In the genomic region with DNA sequence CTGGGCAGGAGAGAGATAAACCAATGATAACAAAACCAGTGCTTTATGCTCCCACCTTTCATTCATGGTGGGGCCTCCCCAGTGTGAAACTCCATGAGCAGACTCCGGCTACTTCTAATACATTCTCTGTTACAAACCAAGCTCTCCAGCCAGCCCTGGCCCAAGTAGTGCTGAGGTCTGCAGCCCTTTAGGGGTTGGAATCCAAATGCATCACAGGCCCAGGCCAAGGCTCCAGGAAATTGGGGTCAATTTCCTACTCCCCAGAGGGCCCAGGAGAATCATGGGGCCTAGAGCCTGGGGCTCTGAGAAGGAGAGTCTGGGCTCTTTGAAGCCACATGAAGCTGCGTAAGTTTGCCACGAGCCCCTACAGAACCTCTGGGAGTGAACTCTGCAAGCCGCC, we compare ENCODE assay signal across 33 cellular contexts.
"Had no signal": no experiment of that assay in that cellular context is flagged by ENCODE, and none has a peak within 500 bp of the region (broad histone marks: within the 10 kb centered on the region; RNA-seq: fewer than 3 reads in every experiment).

No MANE protein-coding gene starts in this region.

- FAIRE-seq: endometrium, endothelial cell of umbilical vein had no signal

- H3K27ac ChIP-seq: ascending aorta, breast epithelium, cardiac muscle cell, coronary artery, epithelial cell of prostate, esophagus squamous epithelium, gastroesophageal sphincter had no signal

- H3K4me1 ChIP-seq: breast epithelium had no signal

- H3K36me3 ChIP-seq: breast epithelium, cardiac muscle cell, gastroesophageal sphincter had no signal

- H3K27ac Mint-ChIP-seq: activated CD4-positive, alpha-beta memory T cell treated with anti-CD3 and anti-CD28 coated beads for 36 hours; activated CD4-positive, alpha-beta T cell treated with anti-CD3 and anti-CD28 coated beads for 36 hours; activated CD4-positive, alpha-beta T cell treated with anti-CD3 and anti-CD28 coated beads, Interleukin-2, amount 10 ng/mL, durations not matched to agents 24 days and 14 days; activated CD8-positive, alpha-beta memory T cell treated with anti-CD3 and anti-CD28 coated beads, Interleukin-2, amount 10 ng/mL, durations not matched to agents 7 days and 5 days; activated CD8-positive, alpha-beta T cell treated with anti-CD3 and anti-CD28 coated beads, Interleukin-2, amount 10 ng/mL, durations not matched to agents 7 days and 5 days; activated naive CD4-positive, alpha-beta T cell treated with anti-CD3 and anti-CD28 coated beads for 36 hours; activated naive CD4-positive, alpha-beta T cell treated with anti-CD3 and anti-CD28 coated beads, Interleukin-2, amount 50 U/mL, for 24 hours; activated naive CD8-positive, alpha-beta T cell treated with anti-CD3 and anti-CD28 coated beads, Interleukin-2, amount 10 ng/mL, durations not matched to agents 7 days and 5 days; activated T-helper 1 cell treated with anti-CD3 and anti-CD28 coated beads, Interleukin-12 subunit alpha, Interleukin-12 subunit beta, Interleukin-2, Interleukin-4 antibody, amounts not matched to agents 30 ng/mL and 10 ng/mL and 1 ng/mL, durations not matched to agents 14 hours and 24 hours and 36 hours; activated T-helper 2 cell treated with anti-CD3 and anti-CD28 coated beads, Interferon-gamma antibody, Interleukin-2, Interleukin-4, amounts not matched to agents 10 μg/mL and 5 μg/mL and 100 μg/mL, durations not matched to agents 14 hours and 24 hours and 36 hours; T-helper 17 cell; T-helper 2 cell treated with Interferon-gamma antibody and Interleukin-4, amounts not matched to agents 5 μg/mL and 100 μg/mL, for 36 hours had no signal

- H3K27me3 ChIP-seq: ascending aorta, breast epithelium, cardiac muscle cell, esophagus squamous epithelium, gastroesophageal sphincter had no signal

- DNase-seq: activated CD4-positive, alpha-beta memory T cell treated with anti-CD3 and anti-CD28 coated beads for 36 hours; activated CD4-positive, alpha-beta T cell treated with anti-CD3 and anti-CD28 coated beads for 36 hours; activated CD4-positive, alpha-beta T cell treated with anti-CD3 and anti-CD28 coated beads, Interleukin-2, amount 10 ng/mL, durations not matched to agents 24 days and 14 days; activated CD4-positive, CD25-positive, alpha-beta regulatory T cell; activated CD4-positive, CD25-positive, alpha-beta regulatory T cell treated with anti-CD3 and anti-CD28 coated beads, Interleukin-2, amount 50 U/mL, for 72 hours; activated CD8-positive, alpha-beta memory T cell treated with anti-CD3 and anti-CD28 coated beads, Interleukin-2, amount 10 ng/mL, durations not matched to agents 7 days and 5 days; activated CD8-positive, alpha-beta memory T cell treated with anti-CD3 and anti-CD28 coated beads, Interleukin-2, amount 50 U/mL, for 4 hours; activated CD8-positive, alpha-beta T cell treated with anti-CD3 and anti-CD28 coated beads, Interleukin-2, amount 10 ng/mL, durations not matched to agents 7 days and 5 days; activated effector memory CD4-positive, alpha-beta T cell treated with anti-CD3 and anti-CD28 coated beads, Interleukin-2, amount 50 U/mL, for 16 hours; activated naive CD4-positive, alpha-beta T cell treated with anti-CD3 and anti-CD28 coated beads for 36 hours; activated naive CD8-positive, alpha-beta T cell treated with anti-CD3 and anti-CD28 coated beads, Interleukin-2, amount 10 ng/mL, durations not matched to agents 7 days and 5 days; activated T-cell treated with anti-CD3 and anti-CD28 coated beads, Interleukin-2, amount 50 U/mL, for 1 hour; activated T-cell treated with anti-CD3 and anti-CD28 coated beads, Interleukin-2, amount 50 U/mL, for 48 hours; dermis blood vessel endothelial cell; effector CD4-positive, alpha-beta T cell; esophagus squamous epithelium; foreskin melanocyte; T-helper 1 cell; T-helper 17 cell; T1000 had no signal

- ATAC-seq: activated CD4-positive, alpha-beta T cell treated with anti-CD3 and anti-CD28 coated beads for 36 hours; activated CD8-positive, alpha-beta memory T cell treated with anti-CD3 and anti-CD28 coated beads, Interleukin-2, amount 10 ng/mL, durations not matched to agents 7 days and 5 days; activated CD8-positive, alpha-beta T cell treated with anti-CD3 and anti-CD28 coated beads, Interleukin-2, amount 10 ng/mL, durations not matched to agents 7 days and 5 days; gastroesophageal sphincter; T-helper 17 cell had no signal

- H3K9me3 ChIP-seq: ascending aorta, breast epithelium, esophagus squamous epithelium, gastroesophageal sphincter had no signal

- H3K9me3 Mint-ChIP-seq: activated CD4-positive, alpha-beta memory T cell treated with anti-CD3 and anti-CD28 coated beads for 36 hours; activated CD4-positive, alpha-beta T cell treated with anti-CD3 and anti-CD28 coated beads, Interleukin-2, amount 10 ng/mL, durations not matched to agents 24 days and 14 days; activated naive CD4-positive, alpha-beta T cell treated with anti-CD3 and anti-CD28 coated beads for 36 hours; activated naive CD4-positive, alpha-beta T cell treated with anti-CD3 and anti-CD28 coated beads, Interleukin-2, amount 50 U/mL, for 24 hours; activated naive CD8-positive, alpha-beta T cell treated with anti-CD3 and anti-CD28 coated beads, Interleukin-2, amount 10 ng/mL, durations not matched to agents 7 days and 5 days; activated T-helper 1 cell treated with anti-CD3 and anti-CD28 coated beads, Interleukin-12 subunit alpha, Interleukin-12 subunit beta, Interleukin-2, Interleukin-4 antibody, amounts not matched to agents 30 ng/mL and 10 ng/mL and 1 ng/mL, durations not matched to agents 14 hours and 24 hours and 36 hours; activated T-helper 2 cell treated with anti-CD3 and anti-CD28 coated beads, Interferon-gamma antibody, Interleukin-2, Interleukin-4, amounts not matched to agents 10 μg/mL and 5 μg/mL and 100 μg/mL, durations not matched to agents 14 hours and 24 hours and 36 hours; brain; T-helper 2 cell treated with Interferon-gamma antibody and Interleukin-4, amounts not matched to agents 5 μg/mL and 100 μg/mL, for 36 hours had no signal

- H3K4me3 ChIP-seq: ascending aorta, breast epithelium, cardiac muscle cell, coronary artery, esophagus squamous epithelium, gastroesophageal sphincter had no signal

- H3K36me3 Mint-ChIP-seq: activated CD4-positive, alpha-beta memory T cell treated with anti-CD3 and anti-CD28 coated beads for 36 hours; activated CD8-positive, alpha-beta memory T cell treated with anti-CD3 and anti-CD28 coated beads, Interleukin-2, amount 10 ng/mL, durations not matched to agents 7 days and 5 days; activated naive CD4-positive, alpha-beta T cell treated with anti-CD3 and anti-CD28 coated beads, Interleukin-2, amount 50 U/mL, for 24 hours; activated naive CD8-positive, alpha-beta T cell treated with anti-CD3 and anti-CD28 coated beads, Interleukin-2, amount 10 ng/mL, durations not matched to agents 7 days and 5 days; brain had no signal
